ENCODE assay signal across 30 cellular contexts in the genomic region with DNA sequence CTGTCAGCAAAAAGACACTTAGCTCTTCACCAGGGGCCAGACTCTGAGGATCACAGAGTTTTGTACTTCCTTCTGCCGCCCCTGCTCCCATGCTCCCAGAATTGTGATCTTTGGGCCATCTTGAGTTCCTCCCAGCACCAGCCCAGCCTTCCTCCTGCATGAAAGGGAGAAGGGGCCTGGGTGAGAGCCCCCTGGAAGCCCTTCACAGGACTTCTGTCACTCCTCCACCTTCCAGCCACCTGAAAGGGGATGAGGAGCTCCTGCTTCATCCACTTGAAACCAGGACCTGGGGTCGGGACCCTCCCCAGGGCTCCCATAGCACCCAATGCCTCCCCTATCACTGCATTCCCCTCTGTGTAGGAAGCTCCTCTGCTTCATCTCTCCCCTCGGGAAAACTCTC.
"Had no signal": no experiment of that assay in that cellular context is flagged by ENCODE, and none has a peak within 500 bp of the region (broad histone marks: within the 10 kb centered on the region; RNA-seq: fewer than 3 reads in every experiment).

No MANE protein-coding gene starts in this region.

- H3K27me3 Mint-ChIP-seq: activated CD4-positive, alpha-beta T cell treated with anti-CD3 and anti-CD28 coated beads, Interleukin-2, amount 10 ng/mL, durations not matched to agents 7 days and 5 days; activated naive CD8-positive, alpha-beta T cell treated with anti-CD3 and anti-CD28 coated beads, Interleukin-2, amount 10 ng/mL, durations not matched to agents 7 days and 5 days; dendritic cell treated with granulocyte-macrophage colony-stimulating factor and Interleukin-4, amounts not matched to agents 40 ng/mL and 50 ng/mL, for 4 days had no signal

- H3K9me3 Mint-ChIP-seq: activated CD4-positive, alpha-beta T cell treated with anti-CD3 and anti-CD28 coated beads, Interleukin-2, amount 10 ng/mL, durations not matched to agents 7 days and 5 days; activated CD8-positive, alpha-beta T cell treated with anti-CD3 and anti-CD28 coated beads for 36 hours; activated naive CD4-positive, alpha-beta T cell treated with anti-CD3 and anti-CD28 coated beads, Interleukin-2, amount 10 ng/mL, durations not matched to agents 7 days and 5 days; activated naive CD4-positive, alpha-beta T cell treated with anti-CD3 and anti-CD28 coated beads, Interleukin-2, amount 50 U/mL, for 72 hours; activated naive CD8-positive, alpha-beta T cell treated with anti-CD3 and anti-CD28 coated beads, Interleukin-2, amount 10 ng/mL, durations not matched to agents 7 days and 5 days; activated T-cell treated with anti-CD3 and anti-CD28 coated beads, Interleukin-2, amount 50 U/mL, for 4 hours; activated T-helper 17 cell treated with anti-CD3 and anti-CD28 coated beads, Interleukin-2, amount 50 U/mL, for 72 hours; brain; central memory CD8-positive, alpha-beta T cell; dendritic cell treated with granulocyte-macrophage colony-stimulating factor and Interleukin-4, amounts not matched to agents 40 ng/mL and 50 ng/mL, for 4 days; WTC11 had no signal

- H3K27ac ChIP-seq: ascending aorta, breast epithelium, cardiac muscle cell, coronary artery, dorsolateral prefrontal cortex, esophagus muscularis mucosa, foreskin keratinocyte, gastrocnemius medialis, heart left ventricle had no signal

- H3K4me3 ChIP-seq: ascending aorta, breast epithelium, cardiac muscle cell, coronary artery, dorsolateral prefrontal cortex, esophagus muscularis mucosa, gastrocnemius medialis, heart left ventricle had no signal

- H3K27ac Mint-ChIP-seq: activated CD4-positive, alpha-beta T cell treated with anti-CD3 and anti-CD28 coated beads, Interleukin-2, amount 10 ng/mL, durations not matched to agents 7 days and 5 days; activated CD8-positive, alpha-beta T cell treated with anti-CD3 and anti-CD28 coated beads for 36 hours; activated naive CD4-positive, alpha-beta T cell treated with anti-CD3 and anti-CD28 coated beads, Interleukin-2, amount 10 ng/mL, durations not matched to agents 7 days and 5 days; activated naive CD4-positive, alpha-beta T cell treated with anti-CD3 and anti-CD28 coated beads, Interleukin-2, amount 50 U/mL, for 72 hours; activated naive CD8-positive, alpha-beta T cell treated with anti-CD3 and anti-CD28 coated beads, Interleukin-2, amount 10 ng/mL, durations not matched to agents 7 days and 5 days; activated T-helper 17 cell treated with anti-CD3 and anti-CD28 coated beads, Interleukin-2, amount 50 U/mL, for 72 hours; brain; dendritic cell treated with granulocyte-macrophage colony-stimulating factor and Interleukin-4, amounts not matched to agents 40 ng/mL and 50 ng/mL, for 4 days; WTC11 had no signal

- H3K4me1 ChIP-seq: breast epithelium, esophagus muscularis mucosa, foreskin keratinocyte, gastrocnemius medialis, heart left ventricle had no signal

- H3K36me3 Mint-ChIP-seq: activated naive CD4-positive, alpha-beta T cell treated with anti-CD3 and anti-CD28 coated beads, Interleukin-2, amount 10 ng/mL, durations not matched to agents 7 days and 5 days; activated naive CD4-positive, alpha-beta T cell treated with anti-CD3 and anti-CD28 coated beads, Interleukin-2, amount 50 U/mL, for 72 hours; activated naive CD8-positive, alpha-beta T cell treated with anti-CD3 and anti-CD28 coated beads, Interleukin-2, amount 10 ng/mL, durations not matched to agents 7 days and 5 days; brain; WTC11 had no signal

- H3K27me3 ChIP-seq: ascending aorta, foreskin keratinocyte had no signal

- H3K4me3 Mint-ChIP-seq: activated CD4-positive, alpha-beta T cell treated with anti-CD3 and anti-CD28 coated beads, Interleukin-2, amount 10 ng/mL, durations not matched to agents 7 days and 5 days; activated CD8-positive, alpha-beta T cell treated with anti-CD3 and anti-CD28 coated beads for 36 hours; activated naive CD4-positive, alpha-beta T cell treated with anti-CD3 and anti-CD28 coated beads, Interleukin-2, amount 10 ng/mL, durations not matched to agents 7 days and 5 days; activated naive CD8-positive, alpha-beta T cell treated with anti-CD3 and anti-CD28 coated beads, Interleukin-2, amount 10 ng/mL, durations not matched to agents 7 days and 5 days; activated T-cell treated with anti-CD3 and anti-CD28 coated beads, Interleukin-2, amount 50 U/mL, for 4 hours; activated T-helper 17 cell treated with anti-CD3 and anti-CD28 coated beads, Interleukin-2, amount 50 U/mL, for 72 hours; brain; central memory CD8-positive, alpha-beta T cell; dendritic cell treated with granulocyte-macrophage colony-stimulating factor and Interleukin-4, amounts not matched to agents 40 ng/mL and 50 ng/mL, for 4 days; WTC11 had no signal

- ATAC-seq: activated CD8-positive, alpha-beta T cell treated with anti-CD3 and anti-CD28 coated beads for 36 hours; activated naive CD4-positive, alpha-beta T cell treated with anti-CD3 and anti-CD28 coated beads, Interleukin-2, amount 50 U/mL, for 72 hours; activated T-cell treated with anti-CD3 and anti-CD28 coated beads, Interleukin-2, amount 50 U/mL, for 4 hours; activated T-helper 17 cell treated with anti-CD3 and anti-CD28 coated beads, Interleukin-2, amount 50 U/mL, for 72 hours; foreskin keratinocyte; gastrocnemius medialis; heart left ventricle; WTC11 had no signal

- H3K4me1 Mint-ChIP-seq: activated CD4-positive, alpha-beta T cell treated with anti-CD3 and anti-CD28 coated beads, Interleukin-2, amount 10 ng/mL, durations not matched to agents 7 days and 5 days; activated naive CD4-positive, alpha-beta T cell treated with anti-CD3 and anti-CD28 coated beads, Interleukin-2, amount 10 ng/mL, durations not matched to agents 7 days and 5 days; activated naive CD8-positive, alpha-beta T cell treated with anti-CD3 and anti-CD28 coated beads, Interleukin-2, amount 10 ng/mL, durations not matched to agents 7 days and 5 days; activated T-helper 17 cell treated with anti-CD3 and anti-CD28 coated beads, Interleukin-2, amount 50 U/mL, for 72 hours; central memory CD8-positive, alpha-beta T cell had no signal

- DNase-seq: activated CD4-positive, alpha-beta T cell treated with anti-CD3 and anti-CD28 coated beads for 1 hour; activated CD4-positive, alpha-beta T cell treated with anti-CD3 and anti-CD28 coated beads for 4 hours; activated CD4-positive, alpha-beta T cell treated with anti-CD3 and anti-CD28 coated beads, Interleukin-2, amount 10 ng/mL, durations not matched to agents 7 days and 5 days; activated CD4-positive, alpha-beta T cell treated with anti-CD3 and anti-CD28 coated beads, Interleukin-2, amount 50 U/mL, for 48 hours; activated CD8-positive, alpha-beta memory T cell treated with anti-CD3 and anti-CD28 coated beads for 24 hours; activated CD8-positive, alpha-beta T cell treated with anti-CD3 and anti-CD28 coated beads for 36 hours; activated gamma-delta T cell; activated naive CD4-positive, alpha-beta T cell; activated naive CD4-positive, alpha-beta T cell treated with anti-CD3 and anti-CD28 coated beads, Interleukin-2, amount 10 ng/mL, durations not matched to agents 7 days and 5 days; activated naive CD8-positive, alpha-beta T cell treated with anti-CD3 and anti-CD28 coated beads, Interleukin-2, amount 10 ng/mL, durations not matched to agents 7 days and 5 days; activated T-cell treated with anti-CD3 and anti-CD28 coated beads, Interleukin-2, amount 50 U/mL, for 4 hours; effector memory CD4-positive, alpha-beta T cell; erythroblast; foreskin keratinocyte; gastrocnemius medialis; glutamatergic neuron; heart left ventricle; T-helper 2 cell had no signal

- H3K36me3 ChIP-seq: ascending aorta, breast epithelium, cardiac muscle cell, esophagus muscularis mucosa, gastrocnemius medialis, heart left ventricle had no signal

- H3K9me3 ChIP-seq: ascending aorta, breast epithelium, esophagus muscularis mucosa, gastrocnemius medialis, heart left ventricle had no signal
